In the genomic region with DNA sequence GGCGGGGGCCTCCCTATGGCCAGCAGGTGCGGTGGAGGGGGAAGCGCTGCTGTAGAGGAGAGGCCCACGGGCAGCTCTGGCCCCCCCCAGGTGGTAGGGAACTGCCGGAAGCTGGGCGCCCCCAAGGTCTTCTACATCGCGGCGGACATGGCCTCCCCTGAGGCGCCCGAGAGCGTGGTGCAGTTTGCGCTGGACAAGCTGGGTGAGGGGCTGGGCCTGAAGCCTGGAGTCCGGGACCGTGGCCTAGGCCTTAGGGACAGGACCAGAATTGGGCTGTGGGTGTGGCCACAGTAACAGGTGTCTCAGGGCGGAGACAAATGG, we compare ENCODE assay signal across 10 cellular contexts. TPM values are rescaled to one million over a fixed set of nuclear protein-coding genes. Genes with fewer than 3 reads are reported as not detected.
DNase-seq lines count a peak whose midpoint lies in the region; ATAC-seq and TF ChIP-seq lines count a peak whose summit lies in the region.
"Had no signal": no experiment of that assay in that cellular context is flagged by ENCODE, and none has a peak within 500 bp of the region (broad histone marks: within the 10 kb centered on the region; RNA-seq: fewer than 3 reads in every experiment).

No MANE protein-coding gene starts in this region.

- BruUV-seq in PC-3 (replicated peaks; lab: Mats Ljungman, UMichigan), result no TSS peak

- H3K79me2 ChIP-seq in DND-41 (ENCODE audit: insufficient read depth, low read length) (peaks cover 12% of the 10 kb centered on the region), PC-3 (ENCODE audit: low read length) (peaks cover 12% of the 10 kb centered on the region), trophoblast cell (ENCODE audit: control insufficient read depth, insufficient read depth, low read length, poor library complexity) (peaks cover 12% of the 10 kb centered on the region)

- no peak overlapping the region for H3K23ac ChIP-seq in trophoblast cell (ENCODE audit: low read length)

- DNase-seq in DND-41 (no peak), PC-3 (no peak), esophagus muscularis mucosa (ENCODE audit: extremely low spot score) (no peak), trophoblast cell (no peak), iPS-NIHi7 (ENCODE audit: extremely low spot score) (no peak), NCI-H2029 (lab: John Stamatoyannopoulos, UW) (no peak)

- no peak overlapping the region for H4K12ac ChIP-seq in trophoblast cell (ENCODE audit: low read depth, low read length)

- peak overlapping the region; percentile 81 for H2AFZ ChIP-seq in DND-41 (ENCODE audit: low read depth, low read length)
- peak overlapping the region; percentile 92 for H2AFZ ChIP-seq in PC-3 (ENCODE audit: low read length)
- peak overlapping the region; percentile 72 for H2AFZ ChIP-seq in trophoblast cell (ENCODE audit: insufficient read depth, low read length, poor library complexity)

- H3K14ac ChIP-seq in trophoblast cell (ENCODE audit: low read length), result no peak overlapping the region

- H3K36me3 ChIP-seq in DND-41 (ENCODE audit: insufficient read depth, low read length), result peaks cover 10% of the 10 kb centered on the region
- peaks cover 7% of the 10 kb centered on the region for H3K36me3 ChIP-seq in PC-3 (ENCODE audit: low read depth, low read length)
- no peaks in the 10 kb centered on the region for H3K36me3 ChIP-seq in esophagus muscularis mucosa
- H3K36me3 ChIP-seq in trophoblast cell (ENCODE audit: control insufficient read depth in 1 of 2, insufficient read depth in 2 of 2, low read length in 2 of 2), result peaks cover under 1 to 2% of the 10 kb centered on the region in 2 experiments

- H3K9ac ChIP-seq in DND-41 (ENCODE audit: low read depth, low read length) (peak overlapping the region; percentile 61), PC-3 (ENCODE audit: low read length) (no peak overlapping the region), trophoblast cell (ENCODE audit: low read length) (no peak overlapping the region)

- peaks cover 14% of the 10 kb centered on the region for H4K20me1 ChIP-seq in DND-41 (ENCODE audit: insufficient read depth, low read length)
- peaks cover 10% of the 10 kb centered on the region for H4K20me1 ChIP-seq in PC-3 (ENCODE audit: low read length)

- H2BK5ac ChIP-seq in trophoblast cell (ENCODE audit: low read depth, low read length, poor library complexity), result no peak overlapping the region

- H3K4ac ChIP-seq in trophoblast cell (ENCODE audit: low read depth, low read length), result no peak overlapping the region

- no peak overlapping the region for H2BK120ac ChIP-seq in trophoblast cell (ENCODE audit: insufficient read depth, low read length, poor library complexity)

- no peaks in the 10 kb centered on the region for H3K9me2 ChIP-seq in PC-3 (replicated peaks; ENCODE audit: low read length)

- 15% methylated on average over 4 of the region's 16 CpGs for WGBS in esophagus muscularis mucosa
- WGBS in trophoblast cell (ENCODE audit: extremely low coverage, insufficient coverage, insufficient read length), result no CpG with 5 or more reads among the region's 16 CpGs

- H4K8ac ChIP-seq in trophoblast cell (ENCODE audit: low read depth, low read length), result peak overlapping the region; percentile 29

- intact Hi-C loops in PC-3 (cut with micrococcal nuclease) (loop anchor here (10.0 kb wide), 2 partner anchors 109 to 1849 kb away; partner anchors contain the start of genes DUS3L and PNPLA6), esophagus muscularis mucosa (cut with DNase I) (no loop called here)

- no peaks in the 10 kb centered on the region for H3K27me3 ChIP-seq in DND-41 (ENCODE audit: insufficient read depth, low read length, poor library complexity)
- H3K27me3 ChIP-seq in PC-3 (ENCODE audit: low read length), result no peaks in the 10 kb centered on the region
- H3K27me3 ChIP-seq in esophagus muscularis mucosa, result no peaks in the 10 kb centered on the region
- H3K27me3 ChIP-seq in trophoblast cell (ENCODE audit: insufficient read depth, low read length), result no peaks in the 10 kb centered on the region

- H3K27ac ChIP-seq in DND-41 (ENCODE audit: low read length) (peak overlapping the region; percentile 69), PC-3 (ENCODE audit: low read length) (no peak overlapping the region), esophagus muscularis mucosa (replicated peaks in 1 of 4) (peak overlapping the region; percentile 82 to 89 (median 85)), trophoblast cell (ENCODE audit: low read depth, low read length) (no peak overlapping the region)

- POLR2A ChIA-PET in PC-3 (lab: Charles Lee; ENCODE audit: unreplicated experiment), result interaction anchor here (0.5 to 0.9 kb wide), 3 partner anchors 32 to 218 kb away, joined by 5 to 7 read pairs (median 6); partner anchors contain the start of genes LONP1 and VMAC

- H3K4me3 ChIP-seq in DND-41 (ENCODE audit: low read depth in 1 of 2, low read length in 2 of 2), result peak overlapping the region in 1 of 2 experiments; percentile 66; a peak in 2 of 4 replicates
- peak overlapping the region; percentile 71 for H3K4me3 ChIP-seq in PC-3 (ENCODE audit: low read length)
- H3K4me3 ChIP-seq in esophagus muscularis mucosa, result peak overlapping the region; percentile 63 to 72 (median 66)
- no peak overlapping the region for H3K4me3 ChIP-seq in trophoblast cell (ENCODE audit: low read depth, low read length)

- H3K4me1 ChIP-seq in DND-41 (ENCODE audit: insufficient read depth, low read length), result peaks cover 31% of the 10 kb centered on the region
- no peaks in the 10 kb centered on the region for H3K4me1 ChIP-seq in PC-3 (ENCODE audit: insufficient read depth, low read length)
- peaks cover 8 to 39% (median 35%) of the 10 kb centered on the region in 4 donors for H3K4me1 ChIP-seq in esophagus muscularis mucosa
- peaks cover 6 to 17% of the 10 kb centered on the region in 2 experiments for H3K4me1 ChIP-seq in trophoblast cell (ENCODE audit: control insufficient read depth in 1 of 2, insufficient read depth in 2 of 2, low read length in 2 of 2)

- CTCF ChIA-PET in PC-3 (lab: Charles Lee), result interaction anchor here (0.6 to 1.5 kb wide), 2 partner anchors 64 to 944 kb away, joined by 5 read pairs; partner anchors contain the start of gene SAFB2

- H3K9me3 ChIP-seq in DND-41 (ENCODE audit: insufficient read depth, low read length, severe bottlenecking) (no peaks in the 10 kb centered on the region), PC-3 (ENCODE audit: low read length) (no peaks in the 10 kb centered on the region), esophagus muscularis mucosa (no peaks in the 10 kb centered on the region), trophoblast cell (ENCODE audit: insufficient read depth, low read depth, low read length) (no peaks in the 10 kb centered on the region)

- no peaks in the 10 kb centered on the region for H3F3A ChIP-seq in PC-3 (ENCODE audit: low read length, unreplicated experiment)

- no peak for TF ChIP-seq POLR2A in esophagus muscularis mucosa (IDR thresholded peaks at IDR 0.05; ENCODE audit: low read depth)

- no peak for TF ChIP-seq CTCF in DND-41 (IDR thresholded peaks at IDR 0.05; ENCODE audit: borderline replicate concordance, extremely low read depth, low read length, poor library complexity, severe bottlenecking)
- TF ChIP-seq CTCF in PC-3 (conservative IDR thresholded peaks at IDR 0.05; ENCODE audit: low read depth, low read length), result no peak
- no peak for TF ChIP-seq CTCF in esophagus muscularis mucosa (IDR thresholded peaks at IDR 0.05)

- peaks cover 9% of the 10 kb centered on the region for H3K79me1 ChIP-seq in trophoblast cell (ENCODE audit: low read length)

- H3K18ac ChIP-seq in trophoblast cell (ENCODE audit: low read length), result no peak overlapping the region

- no peak overlapping the region for H2BK12ac ChIP-seq in trophoblast cell (ENCODE audit: low read length)

- H3K4me2 ChIP-seq in DND-41 (ENCODE audit: insufficient read depth, low read length) (peak overlapping the region; percentile 78), PC-3 (ENCODE audit: low read length) (peak overlapping the region; percentile 91), trophoblast cell (ENCODE audit: low read length) (peak overlapping the region; percentile 76)

- H2AK5ac ChIP-seq in trophoblast cell (ENCODE audit: low read length), result no peak overlapping the region

- ATAC-seq in DND-41 (ENCODE audit: insufficient read depth, low read depth) (no peak), PC-3 (no peak), HG02938 (IDR thresholded peaks at IDR 0.05; ENCODE audit: unreplicated experiment) (no peak), HG02571 (IDR thresholded peaks at IDR 0.05; ENCODE audit: unreplicated experiment) (no peak)

- H4K91ac ChIP-seq in trophoblast cell (ENCODE audit: low read depth, low read length), result no peak overlapping the region

- no peak for TF ChIP-seq EP300 in esophagus muscularis mucosa (IDR thresholded peaks at IDR 0.05)

RNA-seq across cellular contexts. Expression of gene RPL36, which starts 3.8 kb away (rescaled TPM):
- 2,190 and 2,470 TPM in 2 replicates for total RNA-seq in PC-3 (2014; rRNA removed)
- 100 to 1,000 TPM; 461 to 719 (median 614) TPM for total RNA-seq in esophagus muscularis mucosa
- 1,527 and 1,530 TPM in 2 replicates for polyA plus RNA-seq in trophoblast cell (2013)

RNA-seq across cellular contexts. Expression of gene HSD11B1L, which starts 5.5 kb away (rescaled TPM):
- total RNA-seq in PC-3 (2014; rRNA removed) (8.6 and 10.9 TPM in 2 replicates), esophagus muscularis mucosa (10 to 100 TPM; 15.0 to 21.8 (median 17.8) TPM)
- polyA plus RNA-seq in trophoblast cell (2013), result 8.4 and 8.7 TPM in 2 replicates

RNA-seq across cellular contexts. Expression of gene MICOS13, which starts 6.0 kb away (rescaled TPM):
- 331 and 456 TPM in 2 replicates for total RNA-seq in PC-3 (2014; rRNA removed)
- 10 to 100 TPM; 46.4 to 70.0 (median 59.3) TPM for total RNA-seq in esophagus muscularis mucosa
- 31.3 and 32.4 TPM in 2 replicates for polyA plus RNA-seq in trophoblast cell (2013)

RNA-seq across cellular contexts. Expression of gene LONP1, which starts 33.7 kb away (rescaled TPM):
- total RNA-seq in PC-3 (2014; rRNA removed), result 217 and 306 TPM in 2 replicates
- 10 to 100 TPM; 49.0 to 70.4 (median 54.3) TPM for total RNA-seq in esophagus muscularis mucosa
- 37.6 and 38.8 TPM in 2 replicates for polyA plus RNA-seq in trophoblast cell (2013)

RNA-seq across cellular contexts. Expression of gene CATSPERD, which starts 34.2 kb away (rescaled TPM):
- total RNA-seq in PC-3 (2014; rRNA removed) (not detected in 2 replicates), esophagus muscularis mucosa (under 1 TPM in 1 of 4 donors, not detected in 3; 0.19 TPM)
- 0.11 and 0.19 TPM in 2 replicates for polyA plus RNA-seq in trophoblast cell (2013)
- total RNA-seq: lower leg skin; T-helper 2 cell treated with Interferon-gamma antibody and Interleukin-4, amounts not matched to agents 100 ng/mL and 5 ng/mL, for 36 hours had no signal

Comparison
In these comparisons a context has a peak if more than half of its experiments do, and no peak if none do; other contexts are left out.
1. H3K27ac ChIP-seq: peak in DND-41 (single experiment) and esophagus muscularis mucosa (4 of 4); none in PC-3 (single experiment) and trophoblast cell (single experiment).
2. Peak in every context shown above with its lines, with median percentiles within 50 percentile points of each other: H2AFZ ChIP-seq and H3K4me2 ChIP-seq.